1 cellular context compared by ENCODE assay signal in genomic region chr17:74443516-74444296, GRCh38.
TF ChIP-seq lines count a peak whose summit lies in the region.

No MANE protein-coding gene starts in this region.

TF ChIP-seq in A549, 52 proteins besides CTCF, POLR2A, EP300 and RAD21 (continued from another document):
- TF ChIP-seq RARB (CRISPR knock-in tag; IDR thresholded peaks at IDR 0.05) (no peak), ELK1 (IDR thresholded peaks at IDR 0.05; ENCODE audit: low read depth, low read length) (no peak), ZFP36 (IDR thresholded peaks at IDR 0.05; ENCODE audit: borderline replicate concordance, partially characterized antibody) (no peak), ZC3H11A (IDR thresholded peaks at IDR 0.05) (no peak), NFE2L2 (conservative IDR thresholded peaks at IDR 0.05; ENCODE audit: low read length) (no peak), ESRRA (IDR thresholded peaks at IDR 0.05; ENCODE audit: borderline replicate concordance, low read length) (no peak)
TF ChIP-seq in A549: peak in this region for 0.
